Comparison of ENCODE assay signal across 15 cellular contexts in genomic region chr1:106995970-106996369, GRCh38.
A peak's percentile ranks its signal among the peaks of the same experiment; 100 is the strongest.
DNase-seq lines count a peak whose midpoint lies in the region; ATAC-seq and TF ChIP-seq lines count a peak whose summit lies in the region.
"Had no signal": no experiment of that assay in that cellular context is flagged by ENCODE, and none has a peak within 500 bp of the region (broad histone marks: within the 10 kb centered on the region; RNA-seq: fewer than 3 reads in every experiment).

No MANE protein-coding gene starts in this region.

- peaks cover 5% of the 10 kb centered on the region for H3K4me1 Mint-ChIP-seq in activated B cell treated with CpG ODN at 0.5 μM for 24 hours
- H3K4me1 Mint-ChIP-seq: activated naive CD4-positive, alpha-beta T cell treated with anti-CD3 and anti-CD28 coated beads, Interleukin-2, amount 50 U/mL, for 24 hours had no signal

- H3K36me3 ChIP-seq in mucosa of descending colon (ENCODE audit: low read depth) = no peaks in the 10 kb centered on the region
- H3K36me3 ChIP-seq: gastroesophageal sphincter had no signal

- H3K4me3 Mint-ChIP-seq in activated B cell treated with CpG ODN at 0.5 μM for 24 hours = no peak overlapping the region
- H3K4me3 Mint-ChIP-seq: activated naive CD4-positive, alpha-beta T cell treated with anti-CD3 and anti-CD28 coated beads, Interleukin-2, amount 50 U/mL, for 24 hours had no signal

- H3K4me3 ChIP-seq in mucosa of descending colon = no peak overlapping the region
- H3K4me3 ChIP-seq: gastroesophageal sphincter, K562 had no signal

- H3K27ac Mint-ChIP-seq in activated B cell treated with CpG ODN at 0.5 μM for 24 hours = no peak overlapping the region
- H3K27ac Mint-ChIP-seq: activated naive CD4-positive, alpha-beta T cell treated with anti-CD3 and anti-CD28 coated beads, Interleukin-2, amount 50 U/mL, for 24 hours; progenitor cell of endocrine pancreas had no signal

- no peaks in the 10 kb centered on the region for H3K9me3 ChIP-seq in mucosa of descending colon
- H3K9me3 ChIP-seq: gastroesophageal sphincter had no signal

- DNase-seq in activated B cell treated with CpG ODN at 0.5 μM for 24 hours (no peak), epidermal melanocyte (ENCODE audit: insufficient read length, low spot score) (no peak), mucosa of descending colon (no peak)
- no peak for DNase-seq in activated CD4-positive, alpha-beta T cell treated with anti-CD3 and anti-CD28 coated beads for 1 hour
- DNase-seq: activated CD4-positive, alpha-beta T cell treated with anti-CD3 and anti-CD28 coated beads for 4 hours; NCI-H2171 treated with DMSO at 0.1 percent for 48 hours; SIG-M5; trophoblast cell had no signal

- H3K4me1 ChIP-seq in mucosa of descending colon (ENCODE audit: low read depth) = peaks cover 5% of the 10 kb centered on the region
- H3K4me1 ChIP-seq: gastroesophageal sphincter had no signal

- CTCF ChIA-PET in activated B cell treated with CpG ODN at 0.5 μM for 24 hours (lab: Charles Lee) = no interaction called here

- H3K27me3 Mint-ChIP-seq in activated B cell treated with CpG ODN at 0.5 μM for 24 hours = peaks cover 5% of the 10 kb centered on the region
- H3K27me3 Mint-ChIP-seq: progenitor cell of endocrine pancreas had no signal

- intact Hi-C loops in activated B cell treated with CpG ODN at 0.5 μM for 24 hours (cut with micrococcal nuclease) (no loop called here), mucosa of descending colon (cut with DNase I, micrococcal nuclease) (no loop called here)

- no peaks in the 10 kb centered on the region for H3K36me3 Mint-ChIP-seq in activated B cell treated with CpG ODN at 0.5 μM for 24 hours (ENCODE audit: low read depth)
- H3K36me3 Mint-ChIP-seq: activated naive CD4-positive, alpha-beta T cell treated with anti-CD3 and anti-CD28 coated beads, Interleukin-2, amount 50 U/mL, for 24 hours had no signal

- TF ChIP-seq CTCF in activated B cell treated with CpG ODN at 0.5 μM for 24 hours (IDR thresholded peaks at IDR 0.05) (no peak), mucosa of descending colon (IDR thresholded peaks at IDR 0.05) (no peak)

- peak; percentile 96 for ATAC-seq in GM18868 (IDR thresholded peaks at IDR 0.05; ENCODE audit: unreplicated experiment)
- ATAC-seq in GM21526 (IDR thresholded peaks at IDR 0.05; ENCODE audit: low FRiP score, unreplicated experiment) = peak; percentile 97
- ATAC-seq in HG03066 (IDR thresholded peaks at IDR 0.05; ENCODE audit: low read depth, unreplicated experiment) = peak; percentile 97
- ATAC-seq in activated B cell treated with CpG ODN at 0.5 μM for 24 hours (ENCODE audit: low read depth) = peak; percentile 62
- ATAC-seq in mucosa of descending colon = no peak
- ATAC-seq: gastroesophageal sphincter, K562 had no signal

- POLR2A ChIA-PET in activated B cell treated with CpG ODN at 0.5 μM for 24 hours (lab: Charles Lee) = no interaction called here

- peaks cover 7% of the 10 kb centered on the region for H3K9me3 Mint-ChIP-seq in activated B cell treated with CpG ODN at 0.5 μM for 24 hours
